ENCODE assay signal across 1 cellular context in genomic region chr19:48608798-48609263, GRCh38.
A peak's percentile ranks its signal among the peaks of the same experiment; 100 is the strongest.
TF ChIP-seq lines count a peak whose summit lies in the region.

No MANE protein-coding gene starts in this region.

TF ChIP-seq in HEK293, 187 proteins besides CTCF, POLR2A, EP300 and RAD21 (continued from another document):
- TF ChIP-seq ZNF76 (tag by site-specific recombination; IDR thresholded peaks at IDR 0.05; ENCODE audit: borderline replicate concordance, low read depth) (peak; percentile 52), IKZF3 (tag by site-specific recombination; IDR thresholded peaks at IDR 0.05) (no peak), ZNF654 (tag by site-specific recombination; IDR thresholded peaks at IDR 0.05; ENCODE audit: low read depth) (peak; percentile 71), SP3 (tag by site-specific recombination; IDR thresholded peaks at IDR 0.05) (peak; percentile 17; the same call in 1 of the 2 replicates), ZNF561 (tag by site-specific recombination; IDR thresholded peaks at IDR 0.05; ENCODE audit: borderline replicate concordance) (peak; percentile 65; the same call in 1 of the 2 replicates), ZNF2 (tag by site-specific recombination; IDR thresholded peaks at IDR 0.05) (no peak), PRDM1 (tag by site-specific recombination; IDR thresholded peaks at IDR 0.05) (peak; percentile 62)
TF ChIP-seq in HEK293: peak in this region for 13.
